ENCODE assay signal across 18 cellular contexts in the genomic region with DNA sequence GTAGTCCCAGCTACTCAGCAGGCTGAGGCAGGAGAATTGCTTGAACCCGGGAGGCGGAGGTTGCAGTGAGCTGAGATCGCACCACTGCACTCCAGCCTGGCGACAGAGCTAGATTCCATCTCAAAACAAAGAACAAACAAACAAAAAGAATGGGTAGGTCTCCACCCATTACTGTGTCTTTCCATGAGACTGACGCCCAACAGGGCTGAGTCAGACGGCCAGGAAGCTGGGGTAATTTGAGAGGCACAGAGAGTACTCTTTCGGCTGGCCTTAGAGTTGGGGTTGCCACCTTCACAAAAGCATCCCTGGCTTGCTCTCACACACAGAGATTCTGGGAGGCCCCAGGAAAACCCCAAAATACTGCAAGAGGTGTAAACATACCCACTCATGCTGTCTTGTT.
A peak's percentile ranks its signal among the peaks of the same experiment; 100 is the strongest.
DNase-seq lines count a peak whose midpoint lies in the region; ATAC-seq, FAIRE-seq and TF ChIP-seq lines count a peak whose summit lies in the region.
"Had no signal": no experiment of that assay in that cellular context is flagged by ENCODE, and none has a peak within 500 bp of the region (broad histone marks: within the 10 kb centered on the region; RNA-seq: fewer than 3 reads in every experiment).

No MANE protein-coding gene starts in this region.

- no peaks in the 10 kb centered on the region; the same call in 1 of the 2 replicates for H3K4me1 ChIP-seq in PC-3 (ENCODE audit: insufficient read depth, low read length)
- no peaks in the 10 kb centered on the region for H3K4me1 ChIP-seq in small intestine (ENCODE audit: control insufficient read depth in 2 of 2, insufficient read depth in 1 of 2, low read depth in 1 of 2, low read length in 1 of 2)
- H3K4me1 ChIP-seq: thyroid gland had no signal

- no peak overlapping the region for H3K4me3 Mint-ChIP-seq in activated naive CD8-positive, alpha-beta T cell treated with anti-CD3 and anti-CD28 coated beads, Interleukin-2, amount 50 U/mL, for 24 hours
- no peak overlapping the region for H3K4me3 Mint-ChIP-seq in activated naive CD8-positive, alpha-beta T cell treated with anti-CD3 and anti-CD28 coated beads for 36 hours
- H3K4me3 Mint-ChIP-seq: activated CD4-positive, alpha-beta T cell treated with anti-CD3 and anti-CD28 coated beads, Interleukin-2, amount 10 ng/mL, durations not matched to agents 24 days and 14 days; T-helper 1 cell treated with Interleukin-12 subunit alpha and Interleukin-12 subunit beta and Interleukin-4 antibody, amounts not matched to agents 30 μg/mL and 1 μg/mL, for 36 hours had no signal

- peaks cover 2% of the 10 kb centered on the region for H3K4me1 Mint-ChIP-seq in activated naive CD8-positive, alpha-beta T cell treated with anti-CD3 and anti-CD28 coated beads, Interleukin-2, amount 50 U/mL, for 24 hours
- H3K4me1 Mint-ChIP-seq in activated naive CD8-positive, alpha-beta T cell treated with anti-CD3 and anti-CD28 coated beads for 36 hours = peaks cover under 1% of the 10 kb centered on the region
- H3K4me1 Mint-ChIP-seq: activated CD4-positive, alpha-beta T cell treated with anti-CD3 and anti-CD28 coated beads, Interleukin-2, amount 10 ng/mL, durations not matched to agents 24 days and 14 days had no signal

- no peaks in the 10 kb centered on the region for H3F3A ChIP-seq in PC-3 (ENCODE audit: low read length, unreplicated experiment)

- no peak for FAIRE-seq in urothelium cell line (lab: Jason Lieb, UNC)
- no peak for FAIRE-seq in small intestine (lab: Jason Lieb, UNC)
- FAIRE-seq: GM12892 had no signal

- no peaks in the 10 kb centered on the region for H3K36me3 Mint-ChIP-seq in activated naive CD8-positive, alpha-beta T cell treated with anti-CD3 and anti-CD28 coated beads, Interleukin-2, amount 50 U/mL, for 24 hours (ENCODE audit: low read depth)
- no peaks in the 10 kb centered on the region for H3K36me3 Mint-ChIP-seq in activated naive CD8-positive, alpha-beta T cell treated with anti-CD3 and anti-CD28 coated beads for 36 hours

- H3K27me3 ChIP-seq in PC-3 (ENCODE audit: low read length) (no peaks in the 10 kb centered on the region), small intestine (ENCODE audit: control insufficient read depth in 2 of 2, insufficient read depth in 2 of 2, low read length in 2 of 2) (no peaks in the 10 kb centered on the region)
- H3K27me3 ChIP-seq: thyroid gland had no signal

- H3K9me3 ChIP-seq in PC-3 (ENCODE audit: low read length) (no peaks in the 10 kb centered on the region), small intestine (ENCODE audit: control insufficient read depth, low read depth) (no peaks in the 10 kb centered on the region)
- H3K9me3 ChIP-seq: thyroid gland had no signal

- POLR2A ChIA-PET in PC-3 (lab: Charles Lee; ENCODE audit: unreplicated experiment) = no interaction called here

- H3K4me2 ChIP-seq in PC-3 (ENCODE audit: low read length) = no peak overlapping the region

- H3K4me3 ChIP-seq in PC-3 (ENCODE audit: low read length) = no peak overlapping the region
- H3K4me3 ChIP-seq in epithelial cell of esophagus (ENCODE audit: low read length) = no peak overlapping the region
- H3K4me3 ChIP-seq in small intestine (ENCODE audit: low read depth in 1 of 2, low read length in 2 of 2) = no peak overlapping the region
- H3K4me3 ChIP-seq: thyroid gland had no signal

- intact Hi-C loops in PC-3 (cut with micrococcal nuclease) = no loop called here

- CTCF ChIA-PET in PC-3 (lab: Charles Lee) = no interaction called here

- H4K20me1 ChIP-seq in PC-3 (ENCODE audit: low read length) = no peaks in the 10 kb centered on the region

- TF ChIP-seq CTCF in PC-3 (conservative IDR thresholded peaks at IDR 0.05; ENCODE audit: low read depth, low read length) (no peak), epithelial cell of esophagus (IDR thresholded peaks at IDR 0.05; ENCODE audit: insufficient read depth, low read depth, low read length, missing control alignments) (no peak)

- H3K27ac Mint-ChIP-seq in activated naive CD8-positive, alpha-beta T cell treated with anti-CD3 and anti-CD28 coated beads, Interleukin-2, amount 50 U/mL, for 24 hours = no peak overlapping the region
- H3K27ac Mint-ChIP-seq in activated naive CD8-positive, alpha-beta T cell treated with anti-CD3 and anti-CD28 coated beads for 36 hours = no peak overlapping the region
- H3K27ac Mint-ChIP-seq: activated CD4-positive, alpha-beta T cell treated with anti-CD3 and anti-CD28 coated beads, Interleukin-2, amount 10 ng/mL, durations not matched to agents 24 days and 14 days; T-helper 1 cell treated with Interleukin-12 subunit alpha and Interleukin-12 subunit beta and Interleukin-4 antibody, amounts not matched to agents 30 μg/mL and 1 μg/mL, for 36 hours had no signal

- no peaks in the 10 kb centered on the region for H3K27me3 Mint-ChIP-seq in activated naive CD8-positive, alpha-beta T cell treated with anti-CD3 and anti-CD28 coated beads, Interleukin-2, amount 50 U/mL, for 24 hours
- H3K27me3 Mint-ChIP-seq in activated naive CD8-positive, alpha-beta T cell treated with anti-CD3 and anti-CD28 coated beads for 36 hours = peaks cover 5% of the 10 kb centered on the region
- H3K27me3 Mint-ChIP-seq: activated CD4-positive, alpha-beta T cell treated with anti-CD3 and anti-CD28 coated beads, Interleukin-2, amount 10 ng/mL, durations not matched to agents 24 days and 14 days had no signal

- H3K27ac ChIP-seq in PC-3 (ENCODE audit: low read length) = no peak overlapping the region
- no peak overlapping the region for H3K27ac ChIP-seq in small intestine (ENCODE audit: low read depth in 1 of 2, low read length in 1 of 2)
- H3K27ac ChIP-seq: epithelial cell of prostate, HL-60, thyroid gland had no signal

- H3K9ac ChIP-seq in PC-3 (ENCODE audit: low read length) = no peak overlapping the region

- no peak overlapping the region for H2AFZ ChIP-seq in PC-3 (ENCODE audit: low read length)

- 85 to 92% (median 88%) methylated on average over 7 of the region's 7 CpGs for WGBS in small intestine, 3 donors

- no TSS peak for BruUV-seq in PC-3 (replicated peaks; lab: Mats Ljungman, UMichigan)

- H3K36me3 ChIP-seq in PC-3 (ENCODE audit: low read depth, low read length) = no peaks in the 10 kb centered on the region
- H3K36me3 ChIP-seq in small intestine (ENCODE audit: control insufficient read depth in 2 of 2, insufficient read depth in 2 of 2, low read length in 2 of 2) = no peaks in the 10 kb centered on the region
- H3K36me3 ChIP-seq: thyroid gland had no signal

- no peaks in the 10 kb centered on the region for H3K79me2 ChIP-seq in PC-3 (ENCODE audit: low read length)

- H3K9me3 Mint-ChIP-seq in activated naive CD8-positive, alpha-beta T cell treated with anti-CD3 and anti-CD28 coated beads, Interleukin-2, amount 50 U/mL, for 24 hours = no peaks in the 10 kb centered on the region
- peaks cover 6% of the 10 kb centered on the region for H3K9me3 Mint-ChIP-seq in activated naive CD8-positive, alpha-beta T cell treated with anti-CD3 and anti-CD28 coated beads for 36 hours

- peak; percentile 57 for ATAC-seq in activated naive CD8-positive, alpha-beta T cell treated with anti-CD3 and anti-CD28 coated beads, Interleukin-2, amount 50 U/mL, for 24 hours
- ATAC-seq in PC-3 (peak; percentile 55; the same call in 1 of the 2 replicates), HG02763 (IDR thresholded peaks at IDR 0.05; ENCODE audit: unreplicated experiment) (no peak), HG03354 (IDR thresholded peaks at IDR 0.05; ENCODE audit: poor library complexity, severe bottlenecking, unreplicated experiment) (no peak)

- no peak for DNase-seq in activated naive CD8-positive, alpha-beta T cell treated with anti-CD3 and anti-CD28 coated beads, Interleukin-2, amount 50 U/mL, for 24 hours
- DNase-seq in activated naive CD8-positive, alpha-beta T cell treated with anti-CD3 and anti-CD28 coated beads for 36 hours = no peak
- DNase-seq in PC-3 (peak; percentile 44), epithelial cell of esophagus (ENCODE audit: low read depth) (peak; percentile 45), urothelium cell line (ENCODE audit: low spot score) (peak; percentile 20), small intestine (no peak)
- DNase-seq: activated CD4-positive, alpha-beta T cell treated with anti-CD3 and anti-CD28 coated beads, Interleukin-2, amount 10 ng/mL, durations not matched to agents 24 days and 14 days; DMS79 treated with DMSO at 0.1 percent for 48 hours; hypothalamus; NCI-H2107; occipital lobe; thyroid gland had no signal

- no peaks in the 10 kb centered on the region for H3K9me2 ChIP-seq in PC-3 (replicated peaks; ENCODE audit: low read length)

Comparison
In these comparisons a context has a peak if more than half of its experiments do, and no peak if none do; other contexts are left out.
1. ATAC-seq: peak in activated naive CD8-positive, alpha-beta T cell treated with anti-CD3 and anti-CD28 coated beads, Interleukin-2, amount 50 U/mL, for 24 hours (single experiment) and PC-3 (single experiment); none in HG02763 (single experiment) and HG03354 (single experiment).
2. DNase-seq: peak in PC-3 (single experiment), epithelial cell of esophagus (single experiment) and urothelium cell line (single experiment); none in activated naive CD8-positive, alpha-beta T cell treated with anti-CD3 and anti-CD28 coated beads, Interleukin-2, amount 50 U/mL, for 24 hours (single experiment), activated naive CD8-positive, alpha-beta T cell treated with anti-CD3 and anti-CD28 coated beads for 36 hours (single experiment) and small intestine (single experiment).